In the genomic region with DNA sequence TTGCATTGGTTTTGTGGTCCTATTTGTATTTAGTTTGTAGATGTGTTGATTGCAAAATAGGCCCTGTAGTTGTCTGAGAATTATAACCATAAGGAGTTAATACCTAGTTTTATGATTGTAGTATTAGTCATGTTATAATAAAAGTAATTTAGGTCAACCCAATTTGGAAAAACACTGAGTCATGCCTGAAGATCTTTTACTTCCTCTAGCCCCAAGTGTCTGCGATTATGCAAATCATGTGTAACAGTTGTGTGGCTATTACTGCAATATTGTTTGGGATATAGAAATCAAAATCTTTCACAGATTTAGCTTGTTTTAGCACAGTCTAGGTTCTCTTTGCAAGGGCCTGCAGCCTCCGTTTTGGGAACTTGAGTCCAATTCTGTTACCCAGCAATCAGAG, we compare ENCODE assay signal across 8 cellular contexts. TPM values are rescaled to one million over a fixed set of nuclear protein-coding genes. Genes with fewer than 3 reads are reported as not detected.
DNase-seq lines count a peak whose midpoint lies in the region; ATAC-seq, FAIRE-seq and TF ChIP-seq lines count a peak whose summit lies in the region.

No MANE protein-coding gene starts in this region.

- H3K4me1 ChIP-seq in osteoblast (ENCODE audit: insufficient read depth, low read length) = peaks cover 20% of the 10 kb centered on the region

- no peaks in the 10 kb centered on the region for H3K36me3 ChIP-seq in osteoblast (ENCODE audit: insufficient read depth, low read length)

- no peak for FAIRE-seq in D721Med (lab: Jason Lieb, UNC)

- no TSS peak for BruUV-seq in MCF 10A (replicated peaks; lab: Mats Ljungman, UMichigan)

- H2AFZ ChIP-seq in osteoblast (ENCODE audit: low read length) = peak overlapping the region; percentile 65

- no peaks in the 10 kb centered on the region for H3K9me3 ChIP-seq in osteoblast (ENCODE audit: low read depth, low read length)

- no peaks in the 10 kb centered on the region for H3K79me2 ChIP-seq in osteoblast (ENCODE audit: insufficient read depth, low read length)

- H3K9me3 Mint-ChIP-seq in MCF 10A (ENCODE audit: unreplicated experiment) = no peaks in the 10 kb centered on the region
- no peaks in the 10 kb centered on the region for H3K9me3 Mint-ChIP-seq in activated CD4-positive, alpha-beta T cell treated with anti-CD3 and anti-CD28 coated beads, Interleukin-2, amount 10 ng/mL, durations not matched to agents 24 days and 14 days

- ATAC-seq in GM19455 (IDR thresholded peaks at IDR 0.05; ENCODE audit: unreplicated experiment) = peak; percentile 75

- POLR2A ChIA-PET in MCF 10A (lab: Yijun Ruan, JAX) = interaction anchor here (0.6 to 17.4 kb wide), 11 partner anchors 8 to 507 kb away, joined by 3 to 387 read pairs (median 9); a partner anchor contains a TSS

- TF ChIP-seq CTCF in MCF 10A (IDR thresholded peaks at IDR 0.05; ENCODE audit: unreplicated experiment) = no peak
- no peak for TF ChIP-seq CTCF in osteoblast (IDR thresholded peaks at IDR 0.05; ENCODE audit: extremely low read depth, low read depth, low read length)
- TF ChIP-seq CTCF in D721Med (IDR thresholded peaks at IDR 0.05; ENCODE audit: insufficient read depth, missing control alignments) = no peak

- H3K27ac ChIP-seq in osteoblast (ENCODE audit: low read depth, low read length) = peak overlapping the region; percentile 82
- H3K27ac ChIP-seq in substantia nigra (ENCODE audit: low read depth, low read length, poor library complexity, severe bottlenecking) = no peak overlapping the region

- no peak overlapping the region for H3K4me3 ChIP-seq in osteoblast (ENCODE audit: insufficient read depth, low read length)

- no peak overlapping the region for H3K4me3 Mint-ChIP-seq in MCF 10A (ENCODE audit: unreplicated experiment)
- H3K4me3 Mint-ChIP-seq in activated CD4-positive, alpha-beta T cell treated with anti-CD3 and anti-CD28 coated beads, Interleukin-2, amount 10 ng/mL, durations not matched to agents 24 days and 14 days = no peak overlapping the region

- DNase-seq in AML-193 (lab: John Stamatoyannopoulos, UW) (peak; percentile 61 to 66), HS-5 (ENCODE audit: low read depth) (peak; percentile 74), MCF 10A (ENCODE audit: unreplicated experiment) (peak; percentile 94), osteoblast (ENCODE audit: insufficient read length, low spot score, missing footprints) (peak; percentile 87), substantia nigra (lab: John Stamatoyannopoulos, UW) (no peak), D721Med (ENCODE audit: insufficient read length, low spot score) (no peak)
- DNase-seq in activated CD4-positive, alpha-beta T cell treated with anti-CD3 and anti-CD28 coated beads, Interleukin-2, amount 10 ng/mL, durations not matched to agents 24 days and 14 days = no peak

- H3K36me3 Mint-ChIP-seq in MCF 10A (ENCODE audit: insufficient read depth, unreplicated experiment) = peaks cover 9% of the 10 kb centered on the region
- H3K36me3 Mint-ChIP-seq in activated CD4-positive, alpha-beta T cell treated with anti-CD3 and anti-CD28 coated beads, Interleukin-2, amount 10 ng/mL, durations not matched to agents 24 days and 14 days (ENCODE audit: low read depth) = peaks cover 6% of the 10 kb centered on the region

- peak overlapping the region; percentile 74 for H3K4me2 ChIP-seq in osteoblast (ENCODE audit: insufficient read depth, low read length)

- no peaks in the 10 kb centered on the region for H3K27me3 Mint-ChIP-seq in MCF 10A (ENCODE audit: insufficient read depth, unreplicated experiment)
- H3K27me3 Mint-ChIP-seq in activated CD4-positive, alpha-beta T cell treated with anti-CD3 and anti-CD28 coated beads, Interleukin-2, amount 10 ng/mL, durations not matched to agents 24 days and 14 days = no peaks in the 10 kb centered on the region

- intact Hi-C loops in MCF 10A (cut with micrococcal nuclease) = loop anchor here (2.0 kb wide), 1 partner anchor 38 kb away; no protein-coding TSS in a partner anchor
- intact Hi-C loops in activated CD4-positive, alpha-beta T cell treated with anti-CD3 and anti-CD28 coated beads, Interleukin-2, amount 10 ng/mL, durations not matched to agents 24 days and 14 days (cut with micrococcal nuclease) = no loop called here

- CTCF ChIA-PET in MCF 10A (lab: Yijun Ruan, JAX) = interaction anchor here (1.0 to 1.2 kb wide), 3 partner anchors 13 to 146 kb away, joined by 3 to 6 read pairs (median 4); a partner anchor contains a TSS

- peak overlapping the region; percentile 76 for H3K27ac Mint-ChIP-seq in MCF 10A (ENCODE audit: low read depth, unreplicated experiment)
- no peak overlapping the region for H3K27ac Mint-ChIP-seq in activated CD4-positive, alpha-beta T cell treated with anti-CD3 and anti-CD28 coated beads, Interleukin-2, amount 10 ng/mL, durations not matched to agents 24 days and 14 days

- H3K27me3 ChIP-seq in osteoblast (ENCODE audit: insufficient read depth, low read length) = no peaks in the 10 kb centered on the region

- peaks cover 35% of the 10 kb centered on the region for H3K4me1 Mint-ChIP-seq in MCF 10A (ENCODE audit: insufficient read depth, unreplicated experiment)
- peaks cover 15% of the 10 kb centered on the region for H3K4me1 Mint-ChIP-seq in activated CD4-positive, alpha-beta T cell treated with anti-CD3 and anti-CD28 coated beads, Interleukin-2, amount 10 ng/mL, durations not matched to agents 24 days and 14 days

- no peaks in the 10 kb centered on the region for H4K20me1 ChIP-seq in osteoblast (ENCODE audit: insufficient read depth, low read length)

RNA-seq across cellular contexts. Expression of a gene that starts 12.6 kb away (rescaled TPM):
- 18.9 and 26.1 TPM in 2 replicates for total RNA-seq in MCF 10A (2022)
- 10.6 and 13.0 TPM in 2 replicates for total RNA-seq in osteoblast
- 26.6 and 27.4 TPM in 2 replicates for total RNA-seq in activated CD4-positive, alpha-beta T cell treated with anti-CD3 and anti-CD28 coated beads, Interleukin-2, amount 10 ng/mL, durations not matched to agents 24 days and 14 days

RNA-seq across cellular contexts. Expression of a gene that starts 37.1 kb away (rescaled TPM):
- total RNA-seq in MCF 10A (2022) (110 and 119 TPM in 2 replicates), osteoblast (151 and 163 TPM in 2 replicates)
- 87.2 and 99.1 TPM in 2 replicates for total RNA-seq in activated CD4-positive, alpha-beta T cell treated with anti-CD3 and anti-CD28 coated beads, Interleukin-2, amount 10 ng/mL, durations not matched to agents 24 days and 14 days

Comparison
In these comparisons a context has a peak if more than half of its experiments do, and no peak if none do; other contexts are left out.
1. DNase-seq: peak in AML-193 (2 of 2), HS-5 (single experiment), MCF 10A (single experiment) and osteoblast (single experiment); none in substantia nigra (0 of 49), D721Med (single experiment) and activated CD4-positive, alpha-beta T cell treated with anti-CD3 and anti-CD28 coated beads, Interleukin-2, amount 10 ng/mL, durations not matched to agents 24 days and 14 days (single experiment).